ENCODE assay signal across 13 cellular contexts in the genomic region with DNA sequence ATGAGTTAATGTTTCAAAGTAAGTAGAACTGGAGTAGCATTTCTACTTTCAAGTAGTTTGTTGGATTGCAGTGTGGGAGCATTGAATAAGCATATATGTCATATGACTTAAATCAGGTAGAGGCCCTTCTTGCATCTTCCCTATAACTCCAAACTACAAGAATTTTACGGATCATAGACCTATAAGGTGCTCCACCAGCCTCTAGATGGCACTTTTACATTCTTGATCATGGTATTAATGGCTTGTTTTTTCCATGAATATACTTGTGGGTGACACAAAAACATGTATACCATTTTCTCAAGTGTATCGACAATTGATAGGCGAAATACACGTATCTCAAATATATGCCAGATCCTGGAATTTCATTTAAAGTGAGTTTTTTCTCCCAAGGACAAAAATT.
DNase-seq lines count a peak whose midpoint lies in the region; ATAC-seq, FAIRE-seq and TF ChIP-seq lines count a peak whose summit lies in the region.
"Had no signal": no experiment of that assay in that cellular context is flagged by ENCODE, and none has a peak within 500 bp of the region (broad histone marks: within the 10 kb centered on the region; RNA-seq: fewer than 3 reads in every experiment).

No MANE protein-coding gene starts in this region.

- H3F3A ChIP-seq in PC-9 (ENCODE audit: insufficient read depth, low read depth), result no peaks in the 10 kb centered on the region

- no peak overlapping the region for H3K9ac ChIP-seq in H9 (ENCODE audit: extremely low read depth, insufficient read length, low read length)

- H3K4me1 Mint-ChIP-seq in H9, result peaks cover 24 to 25% of the 10 kb centered on the region in 2 experiments
- H3K4me1 Mint-ChIP-seq: activated naive CD4-positive, alpha-beta T cell treated with anti-CD3 and anti-CD28 coated beads, Interleukin-2, amount 50 U/mL, for 24 hours had no signal

- H3K4me1 ChIP-seq in H9 (ENCODE audit: insufficient read depth, low read length), result no peaks in the 10 kb centered on the region; the same call in 1 of the 2 replicates
- H3K4me1 ChIP-seq in PC-9 (replicated peaks; ENCODE audit: insufficient read depth), result no peaks in the 10 kb centered on the region
- H3K4me1 ChIP-seq in aorta (ENCODE audit: control insufficient read depth in 1 of 2, insufficient read depth in 2 of 2, low read length in 2 of 2), result no peaks in the 10 kb centered on the region

- H3K4me3 ChIP-seq in PC-9 (no peak overlapping the region), fibroblast of mammary gland (ENCODE audit: control insufficient read depth, low read depth, low read length) (no peak overlapping the region), aorta (ENCODE audit: low read length in 2 of 2) (no peak overlapping the region)

- H3K4ac ChIP-seq in H9 (ENCODE audit: low read depth, low read length), result no peak overlapping the region

- no peak overlapping the region for H3K23ac ChIP-seq in H9 (ENCODE audit: insufficient read length, low read depth, low read length)

- no peak overlapping the region for H3K14ac ChIP-seq in H9 (ENCODE audit: insufficient read depth, low read length)

- POLR2A ChIA-PET in PC-9 (lab: Charles Lee; ENCODE audit: unreplicated experiment), result no interaction called here

- H4K20me1 ChIP-seq in H9 (ENCODE audit: control insufficient read depth, insufficient read depth, insufficient read length) (no peaks in the 10 kb centered on the region), PC-9 (ENCODE audit: insufficient read depth) (no peaks in the 10 kb centered on the region)

- H2BK15ac ChIP-seq in H9 (ENCODE audit: low read depth, low read length), result no peak overlapping the region

- intact Hi-C loops in PC-9 (cut with micrococcal nuclease; ENCODE audit: unreplicated experiment), result loop anchor here (10.0 kb wide), 2 partner anchors 201 to 521 kb away; no protein-coding TSS in a partner anchor
- intact Hi-C loops in aorta (cut with DNase I), result no loop called here

- H2AFZ ChIP-seq in H9 (ENCODE audit: low read length) (no peak overlapping the region), PC-9 (no peak overlapping the region)

- H3K27ac Mint-ChIP-seq in H9, result no peak overlapping the region
- H3K27ac Mint-ChIP-seq: activated naive CD4-positive, alpha-beta T cell treated with anti-CD3 and anti-CD28 coated beads, Interleukin-2, amount 50 U/mL, for 24 hours; T-helper 2 cell treated with Interferon-gamma antibody and Interleukin-4, amounts not matched to agents 5 μg/mL and 100 μg/mL, for 36 hours; type B pancreatic cell had no signal

- H3K27me3 Mint-ChIP-seq in H9 (ENCODE audit: low read depth), result no peaks in the 10 kb centered on the region
- H3K27me3 Mint-ChIP-seq: type B pancreatic cell had no signal

- no peaks in the 10 kb centered on the region for H3K9me3 ChIP-seq in H9 (ENCODE audit: control insufficient read depth, low read depth, low read length)
- H3K9me3 ChIP-seq in PC-9 (ENCODE audit: insufficient read depth, low read depth), result no peaks in the 10 kb centered on the region
- no peaks in the 10 kb centered on the region for H3K9me3 ChIP-seq in aorta (ENCODE audit: control insufficient read depth, low read length)

- TF ChIP-seq CTCF in 22Rv1 (IDR thresholded peaks at IDR 0.05) (peak; percentile 47), H9 (conservative IDR thresholded peaks at IDR 0.05) (peak; percentile 38), PC-9 (conservative IDR thresholded peaks at IDR 0.05) (peak; percentile 48; the same call in 1 of the 2 replicates), fibroblast of mammary gland (conservative IDR thresholded peaks at IDR 0.05; ENCODE audit: control insufficient read depth, insufficient read depth, low read depth, low read length) (peak; percentile 7)

- no peak overlapping the region for H3K56ac ChIP-seq in H9 (ENCODE audit: insufficient read length, low read depth, low read length)

- H3T11ph ChIP-seq in H9 (ENCODE audit: low read length), result no peak overlapping the region

- DNase-seq in H9, result no peak
- no peak for DNase-seq in PC-9
- no peak for DNase-seq in fibroblast of mammary gland (ENCODE audit: low read depth)
- no peak for DNase-seq in NCI-H1092 (lab: John Stamatoyannopoulos, UW)
- DNase-seq in aorta, result no peak
- no peak for DNase-seq in GM19239 (ENCODE audit: insufficient read length, low spot score)
- DNase-seq: cortex of kidney, left ventricle myocardium superior had no signal

- H3K4me3 Mint-ChIP-seq in H9, result no peak overlapping the region
- H3K4me3 Mint-ChIP-seq: activated naive CD4-positive, alpha-beta T cell treated with anti-CD3 and anti-CD28 coated beads, Interleukin-2, amount 50 U/mL, for 24 hours; T-helper 2 cell treated with Interferon-gamma antibody and Interleukin-4, amounts not matched to agents 5 μg/mL and 100 μg/mL, for 36 hours; type B pancreatic cell had no signal

- H3K36me3 ChIP-seq in PC-9 (ENCODE audit: low read depth) (no peaks in the 10 kb centered on the region), aorta (ENCODE audit: control insufficient read depth in 1 of 2, insufficient read depth in 2 of 2, low read length in 1 of 2) (no peaks in the 10 kb centered on the region)

- no peak overlapping the region for H2BK120ac ChIP-seq in H9 (ENCODE audit: low read depth, low read length, poor library complexity, severe bottlenecking)

- no peak for FAIRE-seq in GM19239 (lab: Jason Lieb, UNC)

- no peak overlapping the region for H4K5ac ChIP-seq in H9 (ENCODE audit: insufficient read length, low read depth, low read length)

- H4K8ac ChIP-seq in H9 (replicated peaks; ENCODE audit: insufficient read length, low read depth, low read length), result no peak overlapping the region

- no peaks in the 10 kb centered on the region for H3K23me2 ChIP-seq in H9 (ENCODE audit: insufficient read length, low read depth, low read length, poor library complexity, severe bottlenecking)

- no TSS peak for BruUV-seq in PC-9 (replicated peaks; lab: Mats Ljungman, UMichigan)

- no peak overlapping the region for H3K18ac ChIP-seq in H9 (ENCODE audit: insufficient read length, low read depth, low read length)

- H3K27ac ChIP-seq in 22Rv1 (no peak overlapping the region), H9 (ENCODE audit: insufficient read length, low read depth, low read length) (no peak overlapping the region), PC-9 (no peak overlapping the region), aorta (ENCODE audit: low read depth in 1 of 2, low read length in 2 of 2) (no peak overlapping the region)

- no peak overlapping the region for H2BK5ac ChIP-seq in H9 (ENCODE audit: insufficient read length, low read length)

- CTCF ChIA-PET in PC-9 (lab: Charles Lee), result interaction anchor here (0.6 kb wide), 1 partner anchor 714 kb away, joined by 11 read pairs; no protein-coding TSS in a partner anchor

- no peaks in the 10 kb centered on the region for H3K9me3 Mint-ChIP-seq in H9
- H3K9me3 Mint-ChIP-seq: activated naive CD4-positive, alpha-beta T cell treated with anti-CD3 and anti-CD28 coated beads, Interleukin-2, amount 50 U/mL, for 24 hours; T-helper 2 cell treated with Interferon-gamma antibody and Interleukin-4, amounts not matched to agents 5 μg/mL and 100 μg/mL, for 36 hours; type B pancreatic cell had no signal

- H2BK12ac ChIP-seq in H9 (ENCODE audit: insufficient read length, low read depth, low read length), result no peak overlapping the region

- no peaks in the 10 kb centered on the region for H3K36me3 Mint-ChIP-seq in H9 (ENCODE audit: insufficient read depth in 1 of 3, low read depth in 3 of 3)
- H3K36me3 Mint-ChIP-seq: activated naive CD4-positive, alpha-beta T cell treated with anti-CD3 and anti-CD28 coated beads, Interleukin-2, amount 50 U/mL, for 24 hours; type B pancreatic cell had no signal

- no peak overlapping the region for H2AK5ac ChIP-seq in H9 (ENCODE audit: insufficient read length, low read length)

- ATAC-seq in aorta (ENCODE audit: low FRiP score) (no peak), HG03135 (IDR thresholded peaks at IDR 0.05; ENCODE audit: unreplicated experiment) (no peak)
- ATAC-seq: left ventricle myocardium superior had no signal

- H4K91ac ChIP-seq in H9 (ENCODE audit: insufficient read length, low read depth, low read length), result no peak overlapping the region

- H3K79me1 ChIP-seq in H9 (ENCODE audit: insufficient read depth, low read depth, low read length, poor library complexity, severe bottlenecking), result no peaks in the 10 kb centered on the region

- H3K4me2 ChIP-seq in H9 (ENCODE audit: insufficient read depth, insufficient read length, low read length) (no peak overlapping the region), PC-9 (no peak overlapping the region)

- H2BK20ac ChIP-seq in H9 (ENCODE audit: low read depth, low read length, poor library complexity, severe bottlenecking), result no peak overlapping the region

- no peaks in the 10 kb centered on the region for H3K27me3 ChIP-seq in H9 (ENCODE audit: insufficient read depth, low read length)
- H3K27me3 ChIP-seq in PC-9 (ENCODE audit: insufficient read depth, low read depth), result no peaks in the 10 kb centered on the region
- H3K27me3 ChIP-seq in aorta (ENCODE audit: control insufficient read depth in 1 of 2, insufficient read depth in 2 of 2, low read length in 1 of 2), result no peaks in the 10 kb centered on the region

- H3K9me2 ChIP-seq in PC-9 (ENCODE audit: insufficient read depth), result no peaks in the 10 kb centered on the region

- no CpG with 5 or more reads among the region's 4 CpGs for WGBS in H9 (ENCODE audit: extremely low coverage, insufficient read length, low lambda C conversion rate)
- WGBS in aorta, 2 donors, result 58 to 59% methylated on average over 4 of the region's 4 CpGs

- H3K79me2 ChIP-seq in H9 (ENCODE audit: insufficient read depth, low read length), result no peaks in the 10 kb centered on the region
- H3K79me2 ChIP-seq in PC-9 (ENCODE audit: low read depth), result no peaks in the 10 kb centered on the region
